Comparison of ENCODE assay signal across 10 cellular contexts in the genomic region with DNA sequence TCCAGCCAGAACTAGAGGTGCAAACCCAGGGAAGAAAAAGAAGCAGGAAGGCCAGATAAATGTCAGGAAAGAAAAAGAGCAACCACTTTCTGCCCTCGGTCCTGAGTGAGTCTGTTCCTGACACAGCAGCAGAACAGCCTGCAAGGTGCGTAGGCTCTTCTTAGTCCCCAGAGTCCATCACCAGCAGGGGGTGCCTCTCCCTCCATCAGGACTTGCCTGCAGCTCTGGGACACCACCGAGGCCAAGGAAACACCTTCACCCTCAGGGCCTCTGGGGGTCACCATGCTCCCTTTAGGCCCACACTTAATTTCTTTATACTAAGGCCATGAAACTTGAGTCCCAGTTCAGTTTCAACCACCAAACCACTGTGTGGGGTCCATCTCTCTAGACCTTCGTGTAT. TPM values are rescaled to one million over a fixed set of nuclear protein-coding genes. Genes with fewer than 3 reads are reported as not detected.
A peak's percentile ranks its signal among the peaks of the same experiment; 100 is the strongest.
DNase-seq lines count a peak whose midpoint lies in the region; ATAC-seq and TF ChIP-seq lines count a peak whose summit lies in the region.
"Had no signal": no experiment of that assay in that cellular context is flagged by ENCODE, and none has a peak within 500 bp of the region (broad histone marks: within the 10 kb centered on the region; RNA-seq: fewer than 3 reads in every experiment).

No MANE protein-coding gene starts in this region.

- no peak overlapping the region for H3K27ac ChIP-seq in MM.1S (ENCODE audit: low read length)
- H3K27ac ChIP-seq: HL-60, VCaP had no signal

- CTCF ChIA-PET in activated naive CD4-positive, alpha-beta T cell treated with anti-CD3 and anti-CD28 coated beads, Interleukin-2, amount 10 ng/mL, durations not matched to agents 7 days and 5 days (lab: Charles Lee), result interaction anchor here (0.9 to 1.6 kb wide), 2 partner anchors 20 to 115 kb away, joined by 3 to 5 read pairs; no protein-coding TSS in a partner anchor

- H4K20me1 ChIP-seq in MM.1S (ENCODE audit: insufficient read depth, low read length), result no peaks in the 10 kb centered on the region

- H3K9me3 Mint-ChIP-seq in activated naive CD4-positive, alpha-beta T cell treated with anti-CD3 and anti-CD28 coated beads, Interleukin-2, amount 10 ng/mL, durations not matched to agents 7 days and 5 days, result no peaks in the 10 kb centered on the region
- H3K9me3 Mint-ChIP-seq in stimulated activated naive CD8-positive, alpha-beta T cell treated with anti-CD3 and anti-CD28 coated beads, Interleukin-15, amount 100 ng/mL, for 72 hours, result no peaks in the 10 kb centered on the region

- peak; percentile 48 for TF ChIP-seq CTCF in MM.1S (IDR thresholded peaks at IDR 0.05; ENCODE audit: low read length)
- peak; percentile 38 for TF ChIP-seq CTCF in epithelial cell of proximal tubule (conservative IDR thresholded peaks at IDR 0.05; ENCODE audit: low read depth, low read length)

- no peaks in the 10 kb centered on the region for H3K36me3 ChIP-seq in MM.1S (replicated peaks; ENCODE audit: insufficient read depth, low read length)

- no peak overlapping the region for H3K27ac Mint-ChIP-seq in activated naive CD4-positive, alpha-beta T cell treated with anti-CD3 and anti-CD28 coated beads, Interleukin-2, amount 10 ng/mL, durations not matched to agents 7 days and 5 days
- no peak overlapping the region for H3K27ac Mint-ChIP-seq in stimulated activated naive CD8-positive, alpha-beta T cell treated with anti-CD3 and anti-CD28 coated beads, Interleukin-15, amount 100 ng/mL, for 72 hours

- H3K4me3 ChIP-seq in MM.1S (ENCODE audit: low read length) (no peak overlapping the region), epithelial cell of proximal tubule (ENCODE audit: low read depth, low read length) (no peak overlapping the region)

- H3K4me2 ChIP-seq in MM.1S (ENCODE audit: low read depth, low read length), result no peak overlapping the region

- H3K27me3 ChIP-seq in MM.1S (replicated peaks; ENCODE audit: insufficient read depth, low read length), result 0 out of 2 replicates have a peak, but pooled peaks cover 3% of the 10 kb centered on the region

- no peaks in the 10 kb centered on the region for H3F3A ChIP-seq in MM.1S (ENCODE audit: insufficient read depth, low read length)

- no peaks in the 10 kb centered on the region for H3K36me3 Mint-ChIP-seq in activated naive CD4-positive, alpha-beta T cell treated with anti-CD3 and anti-CD28 coated beads, Interleukin-2, amount 10 ng/mL, durations not matched to agents 7 days and 5 days

- no peak overlapping the region for H2AFZ ChIP-seq in MM.1S (ENCODE audit: low read length)

- no peaks in the 10 kb centered on the region for H3K9me3 ChIP-seq in MM.1S (replicated peaks; ENCODE audit: insufficient read depth, low read length)

- peaks cover 73% of the 10 kb centered on the region for H3K27me3 Mint-ChIP-seq in activated naive CD4-positive, alpha-beta T cell treated with anti-CD3 and anti-CD28 coated beads, Interleukin-2, amount 10 ng/mL, durations not matched to agents 7 days and 5 days
- H3K27me3 Mint-ChIP-seq in stimulated activated naive CD8-positive, alpha-beta T cell treated with anti-CD3 and anti-CD28 coated beads, Interleukin-15, amount 100 ng/mL, for 72 hours, result peaks cover 57% of the 10 kb centered on the region

- no peaks in the 10 kb centered on the region for H3K79me2 ChIP-seq in MM.1S (ENCODE audit: low read length)

- H3K4me3 Mint-ChIP-seq in activated naive CD4-positive, alpha-beta T cell treated with anti-CD3 and anti-CD28 coated beads, Interleukin-2, amount 10 ng/mL, durations not matched to agents 7 days and 5 days, result no peak overlapping the region
- no peak overlapping the region for H3K4me3 Mint-ChIP-seq in stimulated activated naive CD8-positive, alpha-beta T cell treated with anti-CD3 and anti-CD28 coated beads, Interleukin-15, amount 100 ng/mL, for 72 hours

- no peaks in the 10 kb centered on the region for H3K9me2 ChIP-seq in MM.1S (replicated peaks; ENCODE audit: insufficient read depth, low read length)

- DNase-seq in activated naive CD4-positive, alpha-beta T cell treated with anti-CD3 and anti-CD28 coated beads, Interleukin-2, amount 10 ng/mL, durations not matched to agents 7 days and 5 days, result peak; percentile 42
- no peak for DNase-seq in activated naive CD4-positive, alpha-beta T cell treated with anti-CD3 and anti-CD28 coated beads, Interleukin-2, amount 50 U/mL, for 16 hours
- DNase-seq in MM.1S (peak; percentile 22), epithelial cell of proximal tubule (ENCODE audit: low read depth) (no peak), NCI-H1105 (lab: John Stamatoyannopoulos, UW) (no peak)
- DNase-seq in stimulated activated naive CD8-positive, alpha-beta T cell treated with anti-CD3 and anti-CD28 coated beads, Interleukin-15, amount 100 ng/mL, for 72 hours, result peak; percentile 23 to 30

- H3K4me1 ChIP-seq in MM.1S (ENCODE audit: low read length), result no peaks in the 10 kb centered on the region

- H3K9ac ChIP-seq in MM.1S (ENCODE audit: low read length), result no peak overlapping the region

- peak; percentile 63 for ATAC-seq in stimulated activated naive CD8-positive, alpha-beta T cell treated with anti-CD3 and anti-CD28 coated beads, Interleukin-15, amount 100 ng/mL, for 72 hours
- ATAC-seq in GM18907 (IDR thresholded peaks at IDR 0.05; ENCODE audit: unreplicated experiment) (no peak), GM21723 (IDR thresholded peaks at IDR 0.05; ENCODE audit: unreplicated experiment) (no peak)

- peaks cover 6% of the 10 kb centered on the region for H3K4me1 Mint-ChIP-seq in activated naive CD4-positive, alpha-beta T cell treated with anti-CD3 and anti-CD28 coated beads, Interleukin-2, amount 10 ng/mL, durations not matched to agents 7 days and 5 days
- H3K4me1 Mint-ChIP-seq in stimulated activated naive CD8-positive, alpha-beta T cell treated with anti-CD3 and anti-CD28 coated beads, Interleukin-15, amount 100 ng/mL, for 72 hours, result peaks cover 9% of the 10 kb centered on the region

RNA-seq across cellular contexts. Expression of gene NFASC, which starts 43.7 kb away (rescaled TPM):
- 0.29 TPM in 2 replicates for total RNA-seq in epithelial cell of proximal tubule

Comparison
In these comparisons a context has a peak if more than half of its experiments do, and no peak if none do; other contexts are left out.
1. DNase-seq: peak in activated naive CD4-positive, alpha-beta T cell treated with anti-CD3 and anti-CD28 coated beads, Interleukin-2, amount 10 ng/mL, durations not matched to agents 7 days and 5 days (single experiment), MM.1S (single experiment) and stimulated activated naive CD8-positive, alpha-beta T cell treated with anti-CD3 and anti-CD28 coated beads, Interleukin-15, amount 100 ng/mL, for 72 hours (2 of 2); none in activated naive CD4-positive, alpha-beta T cell treated with anti-CD3 and anti-CD28 coated beads, Interleukin-2, amount 50 U/mL, for 16 hours (single experiment), epithelial cell of proximal tubule (single experiment) and NCI-H1105 (single experiment).